ENCODE assay signal across 20 cellular contexts in the genomic region with DNA sequence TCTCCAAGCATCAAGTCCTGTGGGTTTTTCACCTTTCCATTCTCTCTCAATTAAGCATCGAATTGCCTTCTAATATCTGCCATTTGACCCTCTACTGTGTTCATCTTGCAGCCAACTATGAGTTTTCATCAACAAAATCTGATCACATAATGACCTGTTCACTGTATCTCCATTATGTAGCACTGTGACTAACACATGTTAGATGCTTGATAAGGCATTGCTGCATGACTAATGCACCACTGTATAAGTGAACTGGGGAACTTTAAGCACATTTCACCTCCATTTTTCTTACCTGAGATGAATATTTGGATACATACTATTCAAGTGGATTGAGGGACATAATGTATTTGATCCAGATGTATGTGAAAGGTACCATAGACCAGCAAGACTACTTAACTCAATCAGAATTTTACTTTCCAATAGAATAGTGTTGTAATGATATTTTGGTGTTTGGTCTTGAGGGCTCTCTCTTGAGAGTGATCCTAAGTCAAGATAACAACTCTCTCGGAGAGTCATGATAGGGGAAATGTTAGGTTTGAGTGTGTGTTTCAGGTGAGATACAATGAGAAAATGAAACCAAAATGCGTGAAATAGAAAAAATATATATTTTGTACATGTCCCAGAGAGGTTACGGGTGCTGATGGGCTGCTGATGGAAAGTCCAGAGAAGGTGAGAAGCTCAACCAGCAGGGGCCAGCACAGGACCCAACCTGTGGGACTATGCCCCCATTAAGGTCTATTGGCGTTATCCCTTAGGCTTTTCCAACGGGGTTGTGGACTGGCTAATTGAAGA.
A peak's percentile ranks its signal among the peaks of the same experiment; 100 is the strongest.
DNase-seq lines count a peak whose midpoint lies in the region; TF ChIP-seq lines count a peak whose summit lies in the region.
"Had no signal": no experiment of that assay in that cellular context is flagged by ENCODE, and none has a peak within 500 bp of the region (broad histone marks: within the 10 kb centered on the region; RNA-seq: fewer than 3 reads in every experiment).

No MANE protein-coding gene starts in this region.

- no peaks in the 10 kb centered on the region for H3K79me1 ChIP-seq in mesendoderm (ENCODE audit: low read length)

- H2BK15ac ChIP-seq in mesendoderm (replicated peaks; ENCODE audit: low read depth) = no peak overlapping the region

- H3K23ac ChIP-seq in mesendoderm (ENCODE audit: low read length) = no peak overlapping the region

- H3K27ac Mint-ChIP-seq in activated CD4-positive, alpha-beta T cell treated with anti-CD3 and anti-CD28 coated beads, Interleukin-2, amount 10 ng/mL, durations not matched to agents 7 days and 5 days = peak overlapping the region; percentile 55
- H3K27ac Mint-ChIP-seq in activated T-helper 2 cell treated with anti-CD3 and anti-CD28 coated beads, Interferon-gamma antibody, Interleukin-2, Interleukin-4, amounts not matched to agents 10 μg/mL and 5 μg/mL and 100 μg/mL, durations not matched to agents 14 hours and 24 hours and 36 hours = peak overlapping the region; percentile 23

- no peak overlapping the region for H2AFZ ChIP-seq in hepatocyte
- H2AFZ ChIP-seq: PC-9 had no signal

- no peaks in the 10 kb centered on the region for H3K27me3 Mint-ChIP-seq in activated CD4-positive, alpha-beta T cell treated with anti-CD3 and anti-CD28 coated beads, Interleukin-2, amount 10 ng/mL, durations not matched to agents 7 days and 5 days
- peaks cover 2% of the 10 kb centered on the region for H3K27me3 Mint-ChIP-seq in activated T-helper 2 cell treated with anti-CD3 and anti-CD28 coated beads, Interferon-gamma antibody, Interleukin-2, Interleukin-4, amounts not matched to agents 10 μg/mL and 5 μg/mL and 100 μg/mL, durations not matched to agents 14 hours and 24 hours and 36 hours (ENCODE audit: low read depth)

- H4K20me1 ChIP-seq in hepatocyte (ENCODE audit: insufficient read depth, poor library complexity, severe bottlenecking) = no peaks in the 10 kb centered on the region

- H3K36me3 ChIP-seq in mesendoderm (ENCODE audit: control insufficient read depth, insufficient read depth, low read length) (no peaks in the 10 kb centered on the region), hepatocyte (replicated peaks; ENCODE audit: insufficient read depth, low read depth) (no peaks in the 10 kb centered on the region)
- H3K36me3 ChIP-seq: lower lobe of right lung had no signal

- no peak overlapping the region for H3K4me2 ChIP-seq in mesendoderm (ENCODE audit: low read length)
- no peak overlapping the region for H3K4me2 ChIP-seq in hepatocyte

- POLR2A ChIA-PET in activated CD4-positive, alpha-beta T cell treated with anti-CD3 and anti-CD28 coated beads, Interleukin-2, amount 10 ng/mL, durations not matched to agents 7 days and 5 days (lab: Charles Lee) = no interaction called here

- H3K18ac ChIP-seq in mesendoderm (ENCODE audit: low read length) = no peak overlapping the region

- H3K4me1 ChIP-seq in mesendoderm (ENCODE audit: control insufficient read depth, low read depth, low read length) (no peaks in the 10 kb centered on the region), hepatocyte (ENCODE audit: insufficient read depth) (peaks cover 17% of the 10 kb centered on the region)

- no peak overlapping the region for H2BK120ac ChIP-seq in mesendoderm (ENCODE audit: low read depth, low read length)

- no peak for TF ChIP-seq CTCF in hepatocyte (IDR thresholded peaks at IDR 0.05; ENCODE audit: poor library complexity)

- H4K5ac ChIP-seq in mesendoderm (ENCODE audit: low read length) = no peak overlapping the region

- CTCF ChIA-PET in activated CD4-positive, alpha-beta T cell treated with anti-CD3 and anti-CD28 coated beads, Interleukin-2, amount 10 ng/mL, durations not matched to agents 7 days and 5 days (lab: Charles Lee) = no interaction called here

- H3K27me3 ChIP-seq in mesendoderm (ENCODE audit: insufficient read depth, low read length, poor library complexity) (no peaks in the 10 kb centered on the region), hepatocyte (no peaks in the 10 kb centered on the region)

- H3K9me2 ChIP-seq in hepatocyte (replicated peaks; ENCODE audit: insufficient read depth) = no peaks in the 10 kb centered on the region

- H3K4me3 ChIP-seq in mesendoderm (ENCODE audit: low read length) = no peak overlapping the region
- H3K4me3 ChIP-seq in hepatocyte = no peak overlapping the region
- H3K4me3 ChIP-seq: lower lobe of right lung, PC-9 had no signal

- WGBS in mesendoderm (ENCODE audit: extremely low coverage, insufficient coverage, low lambda C conversion rate) = 100% methylated on average over 1 of the region's 6 CpGs
- WGBS in hepatocyte (ENCODE audit: low lambda C conversion rate, missing lambda C conversion rate) = 64% methylated on average over 6 of the region's 6 CpGs

- no peak overlapping the region for H3K9ac ChIP-seq in mesendoderm (ENCODE audit: low read length)

- H3K36me3 Mint-ChIP-seq in activated CD4-positive, alpha-beta T cell treated with anti-CD3 and anti-CD28 coated beads, Interleukin-2, amount 10 ng/mL, durations not matched to agents 7 days and 5 days (ENCODE audit: low read depth) = peaks cover 2% of the 10 kb centered on the region
- H3K36me3 Mint-ChIP-seq in activated T-helper 2 cell treated with anti-CD3 and anti-CD28 coated beads, Interferon-gamma antibody, Interleukin-2, Interleukin-4, amounts not matched to agents 10 μg/mL and 5 μg/mL and 100 μg/mL, durations not matched to agents 14 hours and 24 hours and 36 hours (ENCODE audit: low read depth) = no peaks in the 10 kb centered on the region

- no peak overlapping the region for H2BK5ac ChIP-seq in mesendoderm (ENCODE audit: low read length)

- no peak overlapping the region for H4K8ac ChIP-seq in mesendoderm (ENCODE audit: low read depth, low read length)

- no peaks in the 10 kb centered on the region for H3K9me3 ChIP-seq in hepatocyte (ENCODE audit: low read depth)
- H3K9me3 ChIP-seq: lower lobe of right lung had no signal

- H3K4me3 Mint-ChIP-seq in activated CD4-positive, alpha-beta T cell treated with anti-CD3 and anti-CD28 coated beads, Interleukin-2, amount 10 ng/mL, durations not matched to agents 7 days and 5 days = no peak overlapping the region
- H3K4me3 Mint-ChIP-seq in activated T-helper 2 cell treated with anti-CD3 and anti-CD28 coated beads, Interferon-gamma antibody, Interleukin-2, Interleukin-4, amounts not matched to agents 10 μg/mL and 5 μg/mL and 100 μg/mL, durations not matched to agents 14 hours and 24 hours and 36 hours (ENCODE audit: low read depth) = no peak overlapping the region
- H3K4me3 Mint-ChIP-seq: nephron had no signal

- H3K79me2 ChIP-seq in mesendoderm (ENCODE audit: control insufficient read depth, insufficient read depth, low read length) (no peaks in the 10 kb centered on the region), hepatocyte (no peaks in the 10 kb centered on the region)

- intact Hi-C loops in activated T-helper 2 cell treated with anti-CD3 and anti-CD28 coated beads, Interferon-gamma antibody, Interleukin-2, Interleukin-4, amounts not matched to agents 10 μg/mL and 5 μg/mL and 100 μg/mL, durations not matched to agents 14 hours and 24 hours and 36 hours (cut with micrococcal nuclease) = loop anchor here (1.0 to 5.0 kb wide), 3 partner anchors 8 to 47 kb away; no protein-coding TSS in a partner anchor

- H3K27ac ChIP-seq in mesendoderm (ENCODE audit: low read depth, low read length) (no peak overlapping the region), hepatocyte (no peak overlapping the region)
- H3K27ac ChIP-seq: lower lobe of right lung, PC-9 had no signal

- H3K4me1 Mint-ChIP-seq in activated CD4-positive, alpha-beta T cell treated with anti-CD3 and anti-CD28 coated beads, Interleukin-2, amount 10 ng/mL, durations not matched to agents 7 days and 5 days = peaks cover 38% of the 10 kb centered on the region
- H3K4me1 Mint-ChIP-seq in activated T-helper 2 cell treated with anti-CD3 and anti-CD28 coated beads, Interferon-gamma antibody, Interleukin-2, Interleukin-4, amounts not matched to agents 10 μg/mL and 5 μg/mL and 100 μg/mL, durations not matched to agents 14 hours and 24 hours and 36 hours (ENCODE audit: low read depth) = peaks cover 30% of the 10 kb centered on the region

- no peak overlapping the region for H2AK5ac ChIP-seq in mesendoderm (ENCODE audit: low read length)

- no peak overlapping the region for H3K4ac ChIP-seq in mesendoderm (ENCODE audit: low read depth, low read length)

- H3K9me3 Mint-ChIP-seq in activated CD4-positive, alpha-beta T cell treated with anti-CD3 and anti-CD28 coated beads, Interleukin-2, amount 10 ng/mL, durations not matched to agents 7 days and 5 days = peaks cover 15% of the 10 kb centered on the region
- peaks cover 8% of the 10 kb centered on the region for H3K9me3 Mint-ChIP-seq in activated T-helper 2 cell treated with anti-CD3 and anti-CD28 coated beads, Interferon-gamma antibody, Interleukin-2, Interleukin-4, amounts not matched to agents 10 μg/mL and 5 μg/mL and 100 μg/mL, durations not matched to agents 14 hours and 24 hours and 36 hours

- H3K56ac ChIP-seq in mesendoderm (ENCODE audit: low read length) = no peak overlapping the region

- no peak for DNase-seq in activated CD4-positive, alpha-beta T cell treated with anti-CD3 and anti-CD28 coated beads, Interleukin-2, amount 10 ng/mL, durations not matched to agents 7 days and 5 days
- DNase-seq in activated CD4-positive, alpha-beta T cell treated with anti-CD3 and anti-CD28 coated beads, Interleukin-2, amount 50 U/mL, for 1 hour = no peak
- DNase-seq in HT-29 (ENCODE audit: low spot score) = peak; percentile 43
- DNase-seq in activated T-helper 2 cell treated with anti-CD3 and anti-CD28 coated beads, Interferon-gamma antibody, Interleukin-2, Interleukin-4, amounts not matched to agents 10 μg/mL and 5 μg/mL and 100 μg/mL, durations not matched to agents 14 hours and 24 hours and 36 hours (ENCODE audit: low spot score) = no peak
- peak; percentile 33 for DNase-seq in mesendoderm
- DNase-seq in hepatocyte (ENCODE audit: low spot score) = no peak
- DNase-seq in stimulated activated naive CD4-positive, alpha-beta T cell (lab: John Stamatoyannopoulos, UW) = no peak
- no peak for DNase-seq in amygdala (lab: John Stamatoyannopoulos, UW)
- DNase-seq: activated CD4-positive, CD25-positive, alpha-beta regulatory T cell treated with anti-CD3 and anti-CD28 coated beads, Interleukin-2, amount 50 U/mL, for 72 hours; activated T-cell treated with anti-CD3 and anti-CD28 coated beads, Interleukin-2, amount 50 U/mL, for 1 hour; aorta; COR-L47; cortex of kidney; GDM1; lower lobe of right lung; NCI-H1436; NCI-H510A treated with DMSO at 0.1 percent for 48 hours; retina had no signal

Comparison
In these comparisons a context has a peak if more than half of its experiments do, and no peak if none do; other contexts are left out.
1. DNase-seq: peak in HT-29 (single experiment) and mesendoderm (single experiment); none in activated CD4-positive, alpha-beta T cell treated with anti-CD3 and anti-CD28 coated beads, Interleukin-2, amount 10 ng/mL, durations not matched to agents 7 days and 5 days (single experiment), activated CD4-positive, alpha-beta T cell treated with anti-CD3 and anti-CD28 coated beads, Interleukin-2, amount 50 U/mL, for 1 hour (single experiment), activated T-helper 2 cell treated with anti-CD3 and anti-CD28 coated beads, Interferon-gamma antibody, Interleukin-2, Interleukin-4, amounts not matched to agents 10 μg/mL and 5 μg/mL and 100 μg/mL, durations not matched to agents 14 hours and 24 hours and 36 hours (single experiment), hepatocyte (single experiment), stimulated activated naive CD4-positive, alpha-beta T cell (0 of 6) and amygdala (0 of 56).